In genomic region chr10:23614483-23614882, GRCh38 we compare ENCODE assay signal across 16 cellular contexts.
A peak's percentile ranks its signal among the peaks of the same experiment; 100 is the strongest.
DNase-seq lines count a peak whose midpoint lies in the region; ATAC-seq and FAIRE-seq lines count a peak whose summit lies in the region.
"Had no signal": no experiment of that assay in that cellular context is flagged by ENCODE, and none has a peak within 500 bp of the region (broad histone marks: within the 10 kb centered on the region; RNA-seq: fewer than 3 reads in every experiment).

No MANE protein-coding gene starts in this region.

- FAIRE-seq in GM18507 (lab: Jason Lieb, UNC), result peak; percentile 47

- DNase-seq in GM18507 (ENCODE audit: extremely low spot score, insufficient read length, low read depth) (no peak), LoVo (ENCODE audit: low spot score) (no peak), T-helper 2 cell (no peak), SIG-M5 treated with dmso at 0.1 percent for 504 hours (lab: John Stamatoyannopoulos, UW; ENCODE audit: unreplicated experiment) (no peak), iPS-NIHi11 (ENCODE audit: low spot score) (no peak)
- DNase-seq: activated CD4-positive, alpha-beta T cell treated with anti-CD3 and anti-CD28 coated beads for 4 hours; activated T-cell treated with anti-CD3 and anti-CD28 coated beads for 4 hours; CD4-positive, alpha-beta T cell; DND-41; dorsolateral prefrontal cortex; natural killer cell; NCI-H1105; stimulated activated naive CD8-positive, alpha-beta T cell treated with anti-CD3 and anti-CD28 coated beads, Interleukin-15, Interleukin-2, amounts not matched to agents 100 U/mL and 50 U/mL, for 24 hours had no signal

- ATAC-seq in GM19397 (IDR thresholded peaks at IDR 0.05; ENCODE audit: unreplicated experiment), result peak; percentile 45
- peak; percentile 43 for ATAC-seq in HG02763 (IDR thresholded peaks at IDR 0.05; ENCODE audit: unreplicated experiment)
- ATAC-seq in HG03469 (IDR thresholded peaks at IDR 0.05; ENCODE audit: unreplicated experiment), result peak; percentile 30
- ATAC-seq: natural killer cell; stimulated activated naive CD8-positive, alpha-beta T cell treated with anti-CD3 and anti-CD28 coated beads, Interleukin-15, Interleukin-2, amounts not matched to agents 100 U/mL and 50 U/mL, for 24 hours had no signal
